In the genomic region with DNA sequence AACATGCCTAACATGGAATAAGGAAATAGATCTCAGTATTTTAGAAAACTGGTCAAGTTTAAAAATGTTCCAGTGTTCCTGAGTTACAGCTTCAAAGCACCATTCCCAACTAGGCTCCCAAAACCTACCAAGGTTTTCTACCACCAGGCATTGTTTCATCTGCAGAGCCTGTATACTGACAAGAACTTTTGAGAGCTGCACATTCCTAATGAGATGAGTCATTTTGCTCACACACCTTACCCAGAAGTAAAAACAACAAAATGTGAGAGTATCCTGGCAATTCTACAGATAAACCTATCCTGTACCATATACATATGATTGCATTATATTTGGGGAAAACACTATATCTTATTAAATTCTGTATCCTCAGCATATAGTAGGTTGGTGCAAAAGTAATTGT, we compare ENCODE assay signal across 29 cellular contexts.
"Had no signal": no experiment of that assay in that cellular context is flagged by ENCODE, and none has a peak within 500 bp of the region (broad histone marks: within the 10 kb centered on the region; RNA-seq: fewer than 3 reads in every experiment).

No MANE protein-coding gene starts in this region.

- H3K4me1 Mint-ChIP-seq: activated CD4-positive, alpha-beta T cell treated with anti-CD3 and anti-CD28 coated beads for 36 hours; activated T-helper 17 cell treated with anti-CD3 and anti-CD28 coated beads, Interleukin-2, amount 50 U/mL, for 72 hours; stimulated activated effector memory CD8-positive, alpha-beta T cell treated with anti-CD3 and anti-CD28 coated beads, Interleukin-12 subunit alpha, Interleukin-12 subunit beta, amount 100 ng/mL, for 72 hours; stimulated activated naive CD8-positive, alpha-beta T cell treated with anti-CD3 and anti-CD28 coated beads, Interleukin-15, amount 100 ng/mL, for 72 hours; WTC11 had no signal

- H3K9me3 ChIP-seq: esophagus muscularis mucosa, gastroesophageal sphincter, heart left ventricle, tibial artery had no signal

- H3K36me3 Mint-ChIP-seq: activated naive CD4-positive, alpha-beta T cell treated with anti-CD3 and anti-CD28 coated beads, Interleukin-2, amount 50 U/mL, for 72 hours; brain; natural killer cell; WTC11 had no signal

- H3K4me3 Mint-ChIP-seq: activated CD4-positive, alpha-beta T cell treated with anti-CD3 and anti-CD28 coated beads for 36 hours; activated T-cell treated with anti-CD3 and anti-CD28 coated beads, Interleukin-2, amount 50 U/mL, for 24 hours; activated T-helper 17 cell treated with anti-CD3 and anti-CD28 coated beads, Interleukin-2, amount 50 U/mL, for 72 hours; brain; natural killer cell; stimulated activated effector memory CD8-positive, alpha-beta T cell treated with anti-CD3 and anti-CD28 coated beads, Interleukin-12 subunit alpha, Interleukin-12 subunit beta, amount 100 ng/mL, for 72 hours; stimulated activated naive CD8-positive, alpha-beta T cell treated with anti-CD3 and anti-CD28 coated beads, Interleukin-15, amount 100 ng/mL, for 72 hours; T-helper 1 cell treated with Interleukin-12 subunit alpha and Interleukin-12 subunit beta and Interleukin-4 antibody, amounts not matched to agents 30 μg/mL and 1 μg/mL, for 36 hours; WTC11 had no signal

- H3K27me3 ChIP-seq: esophagus muscularis mucosa, gastroesophageal sphincter, heart left ventricle, tibial artery had no signal

- H3K27ac ChIP-seq: esophagus muscularis mucosa, gastroesophageal sphincter, heart left ventricle, tibial artery had no signal

- H3K36me3 ChIP-seq: esophagus muscularis mucosa, gastroesophageal sphincter, heart left ventricle, tibial artery had no signal

- ATAC-seq: activated CD4-positive, alpha-beta T cell treated with anti-CD3 and anti-CD28 coated beads for 36 hours; activated naive CD4-positive, alpha-beta T cell treated with anti-CD3 and anti-CD28 coated beads, Interleukin-2, amount 50 U/mL, for 72 hours; activated T-helper 17 cell treated with anti-CD3 and anti-CD28 coated beads, Interleukin-2, amount 50 U/mL, for 72 hours; gastroesophageal sphincter; heart left ventricle; left lobe of liver; natural killer cell; sciatic nerve; stimulated activated effector memory CD8-positive, alpha-beta T cell treated with anti-CD3 and anti-CD28 coated beads, Interleukin-12 subunit alpha, Interleukin-12 subunit beta, amount 100 ng/mL, for 72 hours; stimulated activated naive CD8-positive, alpha-beta T cell treated with anti-CD3 and anti-CD28 coated beads, Interleukin-15, amount 100 ng/mL, for 72 hours; WTC11 had no signal

- H3K27ac Mint-ChIP-seq: activated CD4-positive, alpha-beta T cell treated with anti-CD3 and anti-CD28 coated beads for 36 hours; activated naive CD4-positive, alpha-beta T cell treated with anti-CD3 and anti-CD28 coated beads, Interleukin-2, amount 50 U/mL, for 72 hours; activated T-cell treated with anti-CD3 and anti-CD28 coated beads, Interleukin-2, amount 50 U/mL, for 24 hours; activated T-helper 17 cell treated with anti-CD3 and anti-CD28 coated beads, Interleukin-2, amount 50 U/mL, for 72 hours; brain; natural killer cell; stimulated activated effector memory CD8-positive, alpha-beta T cell treated with anti-CD3 and anti-CD28 coated beads, Interleukin-12 subunit alpha, Interleukin-12 subunit beta, amount 100 ng/mL, for 72 hours; stimulated activated naive CD8-positive, alpha-beta T cell treated with anti-CD3 and anti-CD28 coated beads, Interleukin-15, amount 100 ng/mL, for 72 hours; T-helper 1 cell treated with Interleukin-12 subunit alpha and Interleukin-12 subunit beta and Interleukin-4 antibody, amounts not matched to agents 30 μg/mL and 1 μg/mL, for 36 hours; WTC11 had no signal

- DNase-seq: activated CD4-positive, alpha-beta T cell treated with anti-CD3 and anti-CD28 coated beads for 36 hours; activated CD4-positive, alpha-beta T cell treated with anti-CD3 and anti-CD28 coated beads, Interleukin-2, amount 50 U/mL, for 4 hours; activated CD8-positive, alpha-beta memory T cell treated with anti-CD3 and anti-CD28 coated beads for 24 hours; activated CD8-positive, alpha-beta memory T cell treated with anti-CD3 and anti-CD28 coated beads, Interleukin-2, amount 50 U/mL, for 4 hours; activated T-cell treated with anti-CD3 and anti-CD28 coated beads, Interleukin-2, amount 50 U/mL, for 24 hours; aorta; central memory CD4-positive, alpha-beta T cell; dermis blood vessel endothelial cell; effector CD8-positive, alpha-beta T cell; heart left ventricle; kidney; midbrain; natural killer cell; small intestine; stimulated activated CD4-positive, alpha-beta T cell treated with anti-CD3 and anti-CD28 coated beads, Interleukin-2, amount 100 ng/mL, for 24 hours; stimulated activated naive CD8-positive, alpha-beta T cell treated with anti-CD3 and anti-CD28 coated beads, Interleukin-15, amount 100 ng/mL, for 72 hours; T1000; tibial artery had no signal

- H3K4me3 ChIP-seq: esophagus muscularis mucosa, gastroesophageal sphincter, heart left ventricle, lung, tibial artery had no signal

- H3K9me3 Mint-ChIP-seq: activated naive CD4-positive, alpha-beta T cell treated with anti-CD3 and anti-CD28 coated beads, Interleukin-2, amount 50 U/mL, for 72 hours; activated T-cell treated with anti-CD3 and anti-CD28 coated beads, Interleukin-2, amount 50 U/mL, for 24 hours; activated T-helper 17 cell treated with anti-CD3 and anti-CD28 coated beads, Interleukin-2, amount 50 U/mL, for 72 hours; brain; natural killer cell; stimulated activated effector memory CD8-positive, alpha-beta T cell treated with anti-CD3 and anti-CD28 coated beads, Interleukin-12 subunit alpha, Interleukin-12 subunit beta, amount 100 ng/mL, for 72 hours; stimulated activated naive CD8-positive, alpha-beta T cell treated with anti-CD3 and anti-CD28 coated beads, Interleukin-15, amount 100 ng/mL, for 72 hours; T-helper 1 cell treated with Interleukin-12 subunit alpha and Interleukin-12 subunit beta and Interleukin-4 antibody, amounts not matched to agents 30 μg/mL and 1 μg/mL, for 36 hours; WTC11 had no signal
